1 cellular context compared by ENCODE assay signal in genomic region chr7:73556208-73557107, GRCh38.
A peak's percentile ranks its signal among the peaks of the same experiment; 100 is the strongest.
TF ChIP-seq lines count a peak whose summit lies in the region.

No MANE protein-coding gene starts in this region.

TF ChIP-seq in K562, 482 proteins besides CTCF, POLR2A, EP300 and RAD21 (continues in another document):
- TF ChIP-seq, protein P1, sequence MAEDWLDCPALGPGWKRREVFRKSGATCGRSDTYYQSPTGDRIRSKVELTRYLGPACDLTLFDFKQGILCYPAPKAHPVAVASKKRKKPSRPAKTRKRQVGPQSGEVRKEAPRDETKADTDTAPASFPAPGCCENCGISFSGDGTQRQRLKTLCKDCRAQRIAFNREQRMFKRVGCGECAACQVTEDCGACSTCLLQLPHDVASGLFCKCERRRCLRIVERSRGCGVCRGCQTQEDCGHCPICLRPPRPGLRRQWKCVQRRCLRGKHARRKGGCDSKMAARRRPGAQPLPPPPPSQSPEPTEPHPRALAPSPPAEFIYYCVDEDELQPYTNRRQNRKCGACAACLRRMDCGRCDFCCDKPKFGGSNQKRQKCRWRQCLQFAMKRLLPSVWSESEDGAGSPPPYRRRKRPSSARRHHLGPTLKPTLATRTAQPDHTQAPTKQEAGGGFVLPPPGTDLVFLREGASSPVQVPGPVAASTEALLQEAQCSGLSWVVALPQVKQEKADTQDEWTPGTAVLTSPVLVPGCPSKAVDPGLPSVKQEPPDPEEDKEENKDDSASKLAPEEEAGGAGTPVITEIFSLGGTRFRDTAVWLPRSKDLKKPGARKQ (CRISPR knock-in tag; IDR thresholded peaks at IDR 0.05): no peak
- TF ChIP-seq MYBL2 (IDR thresholded peaks at IDR 0.05; ENCODE audit: low read depth): no peak
- TF ChIP-seq MYBL2 (CRISPR knock-in tag; IDR thresholded peaks at IDR 0.05; ENCODE audit: borderline replicate concordance): no peak
- peak; percentile 78 for TF ChIP-seq HBP1 (CRISPR knock-in tag; IDR thresholded peaks at IDR 0.05)
- TF ChIP-seq SPI1 (IDR thresholded peaks at IDR 0.05; ENCODE audit: borderline replicate concordance, low read depth, low read length): 0 out of 2 replicates have a peak, but pooled peaks have one; percentile 18
- TF ChIP-seq ZNF780A (CRISPR knock-in tag; IDR thresholded peaks at IDR 0.05): no peak
- TF ChIP-seq ZNF518B (CRISPR knock-in tag; IDR thresholded peaks at IDR 0.05): no peak
- TF ChIP-seq THRB (CRISPR knock-in tag; conservative IDR thresholded peaks at IDR 0.05): no peak
- TF ChIP-seq ETV6 (IDR thresholded peaks at IDR 0.05; ENCODE audit: borderline replicate concordance in 1 of 2, low read depth in 2 of 2, low read length in 1 of 2): no peak
- TF ChIP-seq ETV6 (CRISPR knock-in tag; IDR thresholded peaks at IDR 0.05; ENCODE audit: borderline replicate concordance): no peak
- no peak for TF ChIP-seq ZNF436 (CRISPR knock-in tag; IDR thresholded peaks at IDR 0.05)
- no peak for TF ChIP-seq BACH1 (tag; IDR thresholded peaks at IDR 0.05)
- TF ChIP-seq CEBPG (CRISPR knock-in tag; IDR thresholded peaks at IDR 0.05): no peak
- no peak for TF ChIP-seq CEBPG (tag; conservative IDR thresholded peaks at IDR 0.05 in 1 of 2, IDR thresholded peaks at IDR 0.05 in 1 of 2)
- TF ChIP-seq PRDM10 (IDR thresholded peaks at IDR 0.05; ENCODE audit: partially characterized antibody): peak; percentile 87
- no peak for TF ChIP-seq ZFP30 (CRISPR knock-in tag; IDR thresholded peaks at IDR 0.05; ENCODE audit: borderline replicate concordance)
- TF ChIP-seq ILK (tag; IDR thresholded peaks at IDR 0.05; ENCODE audit: borderline replicate concordance, low read depth): no peak
- TF ChIP-seq GABPA (tag; conservative IDR thresholded peaks at IDR 0.05; ENCODE audit: low read depth): no peak
- no peak for TF ChIP-seq ATF3 (IDR thresholded peaks at IDR 0.05)
- no peak for TF ChIP-seq ATF3 (CRISPR knock-in tag; conservative IDR thresholded peaks at IDR 0.05)
- TF ChIP-seq HDAC1 (IDR thresholded peaks at IDR 0.05): peak in 1 of 2 experiments; percentile 74; a peak in 2 of 4 replicates
- 0 out of 2 replicates have a peak, but pooled peaks have one; percentile 46 for TF ChIP-seq MIER1 (IDR thresholded peaks at IDR 0.05; ENCODE audit: low read depth)
- TF ChIP-seq, protein P2, sequence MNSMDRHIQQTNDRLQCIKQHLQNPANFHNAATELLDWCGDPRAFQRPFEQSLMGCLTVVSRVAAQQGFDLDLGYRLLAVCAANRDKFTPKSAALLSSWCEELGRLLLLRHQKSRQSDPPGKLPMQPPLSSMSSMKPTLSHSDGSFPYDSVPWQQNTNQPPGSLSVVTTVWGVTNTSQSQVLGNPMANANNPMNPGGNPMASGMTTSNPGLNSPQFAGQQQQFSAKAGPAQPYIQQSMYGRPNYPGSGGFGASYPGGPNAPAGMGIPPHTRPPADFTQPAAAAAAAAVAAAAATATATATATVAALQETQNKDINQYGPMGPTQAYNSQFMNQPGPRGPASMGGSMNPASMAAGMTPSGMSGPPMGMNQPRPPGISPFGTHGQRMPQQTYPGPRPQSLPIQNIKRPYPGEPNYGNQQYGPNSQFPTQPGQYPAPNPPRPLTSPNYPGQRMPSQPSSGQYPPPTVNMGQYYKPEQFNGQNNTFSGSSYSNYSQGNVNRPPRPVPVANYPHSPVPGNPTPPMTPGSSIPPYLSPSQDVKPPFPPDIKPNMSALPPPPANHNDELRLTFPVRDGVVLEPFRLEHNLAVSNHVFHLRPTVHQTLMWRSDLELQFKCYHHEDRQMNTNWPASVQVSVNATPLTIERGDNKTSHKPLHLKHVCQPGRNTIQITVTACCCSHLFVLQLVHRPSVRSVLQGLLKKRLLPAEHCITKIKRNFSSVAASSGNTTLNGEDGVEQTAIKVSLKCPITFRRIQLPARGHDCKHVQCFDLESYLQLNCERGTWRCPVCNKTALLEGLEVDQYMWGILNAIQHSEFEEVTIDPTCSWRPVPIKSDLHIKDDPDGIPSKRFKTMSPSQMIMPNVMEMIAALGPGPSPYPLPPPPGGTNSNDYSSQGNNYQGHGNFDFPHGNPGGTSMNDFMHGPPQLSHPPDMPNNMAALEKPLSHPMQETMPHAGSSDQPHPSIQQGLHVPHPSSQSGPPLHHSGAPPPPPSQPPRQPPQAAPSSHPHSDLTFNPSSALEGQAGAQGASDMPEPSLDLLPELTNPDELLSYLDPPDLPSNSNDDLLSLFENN (IDR thresholded peaks at IDR 0.05; ENCODE audit: low read depth in 2 of 2, low read length in 2 of 2): no peak
- TF ChIP-seq CTBP1 (IDR thresholded peaks at IDR 0.05; ENCODE audit: borderline replicate concordance): no peak
- TF ChIP-seq PHTF2 (CRISPR knock-in tag; IDR thresholded peaks at IDR 0.05): no peak
- TF ChIP-seq CAMTA2 (CRISPR knock-in tag; conservative IDR thresholded peaks at IDR 0.05): no peak
- no peak for TF ChIP-seq ZNF253 (CRISPR knock-in tag; conservative IDR thresholded peaks at IDR 0.05)
- TF ChIP-seq GATAD2B (IDR thresholded peaks at IDR 0.05; ENCODE audit: borderline replicate concordance): no peak
- no peak for TF ChIP-seq HIVEP1 (CRISPR knock-in tag; IDR thresholded peaks at IDR 0.05)
- no peak for TF ChIP-seq TGIF2 (CRISPR knock-in tag; IDR thresholded peaks at IDR 0.05)
- no peak for TF ChIP-seq SETDB1 (IDR thresholded peaks at IDR 0.05; ENCODE audit: low read length)
- no peak for TF ChIP-seq HNRNPUL1 (IDR thresholded peaks at IDR 0.05; ENCODE audit: low read length)
- TF ChIP-seq SMARCA5 (IDR thresholded peaks at IDR 0.05): no peak
- TF ChIP-seq MCM3 (IDR thresholded peaks at IDR 0.05): no peak
- TF ChIP-seq ZNF12 (CRISPR knock-in tag; IDR thresholded peaks at IDR 0.05): no peak
- TF ChIP-seq, protein P3, sequence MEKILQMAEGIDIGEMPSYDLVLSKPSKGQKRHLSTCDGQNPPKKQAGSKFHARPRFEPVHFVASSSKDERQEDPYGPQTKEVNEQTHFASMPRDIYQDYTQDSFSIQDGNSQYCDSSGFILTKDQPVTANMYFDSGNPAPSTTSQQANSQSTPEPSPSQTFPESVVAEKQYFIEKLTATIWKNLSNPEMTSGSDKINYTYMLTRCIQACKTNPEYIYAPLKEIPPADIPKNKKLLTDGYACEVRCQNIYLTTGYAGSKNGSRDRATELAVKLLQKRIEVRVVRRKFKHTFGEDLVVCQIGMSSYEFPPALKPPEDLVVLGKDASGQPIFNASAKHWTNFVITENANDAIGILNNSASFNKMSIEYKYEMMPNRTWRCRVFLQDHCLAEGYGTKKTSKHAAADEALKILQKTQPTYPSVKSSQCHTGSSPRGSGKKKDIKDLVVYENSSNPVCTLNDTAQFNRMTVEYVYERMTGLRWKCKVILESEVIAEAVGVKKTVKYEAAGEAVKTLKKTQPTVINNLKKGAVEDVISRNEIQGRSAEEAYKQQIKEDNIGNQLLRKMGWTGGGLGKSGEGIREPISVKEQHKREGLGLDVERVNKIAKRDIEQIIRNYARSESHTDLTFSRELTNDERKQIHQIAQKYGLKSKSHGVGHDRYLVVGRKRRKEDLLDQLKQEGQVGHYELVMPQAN (IDR thresholded peaks at IDR 0.05; ENCODE audit: borderline replicate concordance): peak; percentile 84
- TF ChIP-seq RFX7 (CRISPR knock-in tag; IDR thresholded peaks at IDR 0.05): no peak
- TF ChIP-seq KDM2B (CRISPR knock-in tag; IDR thresholded peaks at IDR 0.05): no peak
- no peak for TF ChIP-seq SAFB (IDR thresholded peaks at IDR 0.05; ENCODE audit: borderline replicate concordance, low read depth, low read length)
- no peak for TF ChIP-seq HDAC8 (tag; IDR thresholded peaks at IDR 0.05)
- TF ChIP-seq, protein P4, sequence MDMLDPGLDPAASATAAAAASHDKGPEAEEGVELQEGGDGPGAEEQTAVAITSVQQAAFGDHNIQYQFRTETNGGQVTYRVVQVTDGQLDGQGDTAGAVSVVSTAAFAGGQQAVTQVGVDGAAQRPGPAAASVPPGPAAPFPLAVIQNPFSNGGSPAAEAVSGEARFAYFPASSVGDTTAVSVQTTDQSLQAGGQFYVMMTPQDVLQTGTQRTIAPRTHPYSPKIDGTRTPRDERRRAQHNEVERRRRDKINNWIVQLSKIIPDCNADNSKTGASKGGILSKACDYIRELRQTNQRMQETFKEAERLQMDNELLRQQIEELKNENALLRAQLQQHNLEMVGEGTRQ (CRISPR knock-in tag; IDR thresholded peaks at IDR 0.05): no peak
- TF ChIP-seq TRIM25 (IDR thresholded peaks at IDR 0.05; ENCODE audit: borderline replicate concordance): 0 out of 2 replicates have a peak, but pooled peaks have one; percentile 72
- TF ChIP-seq RBM25 (IDR thresholded peaks at IDR 0.05; ENCODE audit: low read depth, low read length, severe bottlenecking): peak; percentile 60
